8 cellular contexts compared by ENCODE assay signal in genomic region chr1:1273152-1273534, GRCh38. TPM values are rescaled to one million over a fixed set of nuclear protein-coding genes. Genes with fewer than 3 reads are reported as not detected.
DNase-seq lines count a peak whose midpoint lies in the region; ATAC-seq and TF ChIP-seq lines count a peak whose summit lies in the region.

No MANE protein-coding gene starts in this region.

- H3K9me3 ChIP-seq in iPS-20b (ENCODE audit: insufficient read depth, low read depth, low read length) (no peaks in the 10 kb centered on the region), testis (no peaks in the 10 kb centered on the region)

- no peaks in the 10 kb centered on the region for H3K9me3 Mint-ChIP-seq in activated T-helper 17 cell treated with anti-CD3 and anti-CD28 coated beads, Interleukin-2, amount 50 U/mL, for 72 hours

- peaks cover 41% of the 10 kb centered on the region for H3K36me3 Mint-ChIP-seq in activated T-helper 17 cell treated with anti-CD3 and anti-CD28 coated beads, Interleukin-2, amount 50 U/mL, for 72 hours (ENCODE audit: low read depth)

- TF ChIP-seq POLR2A in testis (IDR thresholded peaks at IDR 0.05) = no peak

- peak overlapping the region; percentile 85 for H3K27ac Mint-ChIP-seq in activated T-helper 17 cell treated with anti-CD3 and anti-CD28 coated beads, Interleukin-2, amount 50 U/mL, for 72 hours

- peaks cover 19% of the 10 kb centered on the region for H3K4me1 Mint-ChIP-seq in activated T-helper 17 cell treated with anti-CD3 and anti-CD28 coated beads, Interleukin-2, amount 50 U/mL, for 72 hours

- intact Hi-C loops in testis (cut with DNase I; ENCODE audit: low total_unique reads) = no loop called here

- no peaks in the 10 kb centered on the region for H3K27me3 Mint-ChIP-seq in activated T-helper 17 cell treated with anti-CD3 and anti-CD28 coated beads, Interleukin-2, amount 50 U/mL, for 72 hours

- no peak overlapping the region for H3K27ac ChIP-seq in iPS-20b (ENCODE audit: low read length)
- H3K27ac ChIP-seq in testis = peak overlapping the region; percentile 84

- peaks cover 7% of the 10 kb centered on the region for H3K27me3 ChIP-seq in iPS-20b (ENCODE audit: insufficient read depth, low read length)
- H3K27me3 ChIP-seq in testis = no peaks in the 10 kb centered on the region

- H3K4me1 ChIP-seq in iPS-20b (ENCODE audit: insufficient read depth, low read length) (peaks cover 3% of the 10 kb centered on the region; the same call in 1 of the 2 replicates), testis (peaks cover 40% of the 10 kb centered on the region)

- peak overlapping the region; percentile 83 for H3K4me3 Mint-ChIP-seq in activated T-helper 17 cell treated with anti-CD3 and anti-CD28 coated beads, Interleukin-2, amount 50 U/mL, for 72 hours

- ATAC-seq in HG02938 (IDR thresholded peaks at IDR 0.05; ENCODE audit: unreplicated experiment) = peak; percentile 19
- ATAC-seq in activated T-helper 17 cell treated with anti-CD3 and anti-CD28 coated beads, Interleukin-2, amount 50 U/mL, for 72 hours (replicated peaks) = peak; percentile 1

- no peak for TF ChIP-seq CTCF in testis (IDR thresholded peaks at IDR 0.05)

- H3K4me3 ChIP-seq in iPS-20b (ENCODE audit: low read length) (peak overlapping the region; percentile 88), testis (peak overlapping the region; percentile 93 to 100)

- H3K36me3 ChIP-seq in iPS-20b (ENCODE audit: insufficient read depth, low read depth, low read length) = 0 out of 2 replicates have a peak, but pooled peaks cover 16% of the 10 kb centered on the region
- no peaks in the 10 kb centered on the region for H3K36me3 ChIP-seq in testis (ENCODE audit: low read depth, missing control alignments)

- H3K9ac ChIP-seq in iPS-20b (ENCODE audit: low read depth, low read length) = peak overlapping the region; percentile 83

- WGBS in testis, 2 donors = 0% methylated on average over 25 to 37 of the region's 39 CpGs

- DNase-seq in GM03348 (ENCODE audit: low spot score) (peak; percentile 31), testis (no peak), NCI-H1436 treated with DMSO at 0.1 percent for 48 hours (lab: John Stamatoyannopoulos, UW) (no peak), SIG-M5 treated with dmso at 0.1 percent for 504 hours (lab: John Stamatoyannopoulos, UW; ENCODE audit: unreplicated experiment) (no peak), T1000 (lab: John Stamatoyannopoulos, UW) (no peak)

RNA-seq across cellular contexts. Expression of gene UBE2J2, which starts 0.5 kb away (rescaled TPM):
- total RNA-seq in activated T-helper 17 cell treated with anti-CD3 and anti-CD28 coated beads, Interleukin-2, amount 50 U/mL, for 72 hours = 10 to 100 TPM; 68.7 to 78.0 TPM
- 100 to 1,000 TPM; 133 to 139 TPM for total RNA-seq in testis
- 203 TPM for polyA plus RNA-seq in testis (ENCODE audit: insufficient read depth, low read depth, low replicate concordance)

RNA-seq across cellular contexts. Expression of gene SCNN1D, which starts 7.1 kb away (rescaled TPM):
- 1 to 10 TPM; 4.7 to 9.8 TPM for total RNA-seq in activated T-helper 17 cell treated with anti-CD3 and anti-CD28 coated beads, Interleukin-2, amount 50 U/mL, for 72 hours
- 10 to 100 TPM; 49.9 to 58.7 TPM for total RNA-seq in testis
- 21.0 TPM for polyA plus RNA-seq in testis (ENCODE audit: insufficient read depth, low read depth, low replicate concordance)

RNA-seq across cellular contexts. Expression of gene C1QTNF12, which starts 26.6 kb away (rescaled TPM):
- 1 to 10 TPM; 1.8 to 7.5 TPM for total RNA-seq in activated T-helper 17 cell treated with anti-CD3 and anti-CD28 coated beads, Interleukin-2, amount 50 U/mL, for 72 hours
- total RNA-seq in testis = 1 to 10 TPM; 4.7 to 7.7 TPM
- polyA plus RNA-seq in testis (ENCODE audit: insufficient read depth, low read depth, low replicate concordance) = 2.7 TPM

RNA-seq across cellular contexts. Expression of gene ACAP3, which starts 34.6 kb away (rescaled TPM):
- total RNA-seq in activated T-helper 17 cell treated with anti-CD3 and anti-CD28 coated beads, Interleukin-2, amount 50 U/mL, for 72 hours = 10 to 100 TPM; 41.4 to 43.3 TPM
- total RNA-seq in testis = 10 to 100 TPM; 53.0 to 62.7 TPM
- polyA plus RNA-seq in testis (ENCODE audit: insufficient read depth, low read depth, low replicate concordance) = 16.8 TPM

RNA-seq across cellular contexts. Expression of gene PUSL1, which starts 35.3 kb away (rescaled TPM):
- total RNA-seq in activated T-helper 17 cell treated with anti-CD3 and anti-CD28 coated beads, Interleukin-2, amount 50 U/mL, for 72 hours = 10 to 100 TPM; 15.9 to 24.0 TPM
- total RNA-seq in testis = 10 to 100 TPM; 35.4 to 39.0 TPM
- 12.4 TPM for polyA plus RNA-seq in testis (ENCODE audit: insufficient read depth, low read depth, low replicate concordance)

Comparison
In these comparisons a context has a peak if more than half of its experiments do, and no peak if none do; other contexts are left out.
1. RNA of gene SCNN1D, which starts 7.1 kb away (total RNA-seq): 49.9 to 58.7 TPM in testis; 4.7 to 9.8 TPM in activated T-helper 17 cell treated with anti-CD3 and anti-CD28 coated beads, Interleukin-2, amount 50 U/mL, for 72 hours; every median in the first group is over 4 times any median in the second.